ENCODE assay signal across 24 cellular contexts in genomic region chr2:10599921-10600320, GRCh38.
DNase-seq lines count a peak whose midpoint lies in the region; ATAC-seq and TF ChIP-seq lines count a peak whose summit lies in the region.
"Had no signal": no experiment of that assay in that cellular context is flagged by ENCODE, and none has a peak within 500 bp of the region (broad histone marks: within the 10 kb centered on the region; RNA-seq: fewer than 3 reads in every experiment).

No MANE protein-coding gene starts in this region.

- no peaks in the 10 kb centered on the region for H3K27me3 ChIP-seq in CD4-positive, CD25-positive, alpha-beta regulatory T cell (ENCODE audit: control insufficient read depth, insufficient read depth, low read length)
- H3K27me3 ChIP-seq in PC-3 (ENCODE audit: low read length) (no peaks in the 10 kb centered on the region), parathyroid adenoma (ENCODE audit: control insufficient read depth, insufficient read depth, low read length) (no peaks in the 10 kb centered on the region), Karpas-422 (ENCODE audit: low read length) (no peaks in the 10 kb centered on the region)
- H3K27me3 ChIP-seq: MG63 had no signal

- H3K36me3 ChIP-seq in CD4-positive, CD25-positive, alpha-beta regulatory T cell (ENCODE audit: control insufficient read depth, insufficient read depth, low read length): peaks cover 70% of the 10 kb centered on the region
- H3K36me3 ChIP-seq in PC-3 (ENCODE audit: low read depth, low read length) (peaks cover 28% of the 10 kb centered on the region), parathyroid adenoma (ENCODE audit: control insufficient read depth, insufficient read depth, low read length) (no peaks in the 10 kb centered on the region), Karpas-422 (ENCODE audit: insufficient read depth, low read length) (peaks cover 4% of the 10 kb centered on the region; the same call in 1 of the 2 replicates)

- BruUV-seq in PC-3 (replicated peaks; lab: Mats Ljungman, UMichigan): no TSS peak

- ATAC-seq in CD4-positive, CD25-positive, alpha-beta regulatory T cell (ENCODE audit: low read depth in 2 of 2): no peak
- ATAC-seq in PC-3 (no peak), HG03039 (IDR thresholded peaks at IDR 0.05; ENCODE audit: unreplicated experiment) (no peak)

- H3F3A ChIP-seq in PC-3 (ENCODE audit: low read length, unreplicated experiment): peaks cover 14% of the 10 kb centered on the region

- no peak overlapping the region for H3K27ac ChIP-seq in CD4-positive, CD25-positive, alpha-beta regulatory T cell (ENCODE audit: insufficient read depth, low read length, poor library complexity, severe bottlenecking)
- H3K27ac ChIP-seq in PC-3 (ENCODE audit: low read length) (peak overlapping the region; percentile 90; the same call in 1 of the 2 replicates), parathyroid adenoma (peak overlapping the region; percentile 8), Karpas-422 (ENCODE audit: low read length) (no peak overlapping the region)
- H3K27ac ChIP-seq: RWPE1 had no signal

- POLR2A ChIA-PET in PC-3 (lab: Charles Lee; ENCODE audit: unreplicated experiment): no interaction called here

- no peaks in the 10 kb centered on the region for H3K27me3 Mint-ChIP-seq in CD4-positive, CD25-positive, alpha-beta regulatory T cell
- H3K27me3 Mint-ChIP-seq: CD8-positive, alpha-beta memory T cell had no signal

- no peaks in the 10 kb centered on the region for H3K9me3 Mint-ChIP-seq in CD4-positive, CD25-positive, alpha-beta regulatory T cell
- H3K9me3 Mint-ChIP-seq: CD8-positive, alpha-beta memory T cell had no signal

- no peaks in the 10 kb centered on the region for H3K4me1 ChIP-seq in CD4-positive, CD25-positive, alpha-beta regulatory T cell (ENCODE audit: control insufficient read depth, insufficient read depth, low read length, poor library complexity, severe bottlenecking)
- peaks cover 34% of the 10 kb centered on the region for H3K4me1 ChIP-seq in PC-3 (ENCODE audit: insufficient read depth, low read length)
- peaks cover 16% of the 10 kb centered on the region for H3K4me1 ChIP-seq in parathyroid adenoma
- H3K4me1 ChIP-seq in Karpas-422 (ENCODE audit: low read length): no peaks in the 10 kb centered on the region

- H3K4me2 ChIP-seq in PC-3 (ENCODE audit: low read length) (no peak overlapping the region), parathyroid adenoma (ENCODE audit: low read length) (peak overlapping the region; percentile 34), Karpas-422 (ENCODE audit: low read depth, low read length, poor library complexity, severe bottlenecking) (no peak overlapping the region)
- H3K4me2 ChIP-seq: SK-N-SH had no signal

- H4K20me1 ChIP-seq in PC-3 (ENCODE audit: low read length) (no peaks in the 10 kb centered on the region), Karpas-422 (ENCODE audit: insufficient read depth, low read depth, low read length) (no peaks in the 10 kb centered on the region)

- DNase-seq in CD4-positive, CD25-positive, alpha-beta regulatory T cell: no peak
- no peak for DNase-seq in PC-3
- peak; percentile 26 for DNase-seq in choroid plexus epithelial cell (ENCODE audit: low read depth)
- DNase-seq in pons (ENCODE audit: low spot score): no peak
- no peak for DNase-seq in Karpas-422
- DNase-seq: AML-193; C1 segment of cervical spinal cord; Calu3; CD8-positive, alpha-beta memory T cell; DMS153; Kasumi-1; MG63; NCI-H1417; NCI-H1694 treated with DMSO at 0.1 percent for 48 hours; NCI-H2081 treated with DMSO at 0.1 percent for 48 hours; NCI-H2171 treated with DMSO at 0.1 percent for 48 hours; NCI-H524 treated with DMSO at 0.1 percent for 48 hours; NCI-H82; OCI-M1; SIG-M5; SK-N-SH had no signal

- peaks cover 12% of the 10 kb centered on the region; the same call in 1 of the 2 replicates for H3K79me2 ChIP-seq in PC-3 (ENCODE audit: low read length)
- H3K79me2 ChIP-seq in parathyroid adenoma: no peaks in the 10 kb centered on the region
- H3K79me2 ChIP-seq in Karpas-422 (ENCODE audit: low read length): peaks cover 16% of the 10 kb centered on the region

- H3K9me3 ChIP-seq in CD4-positive, CD25-positive, alpha-beta regulatory T cell (ENCODE audit: control insufficient read depth in 2 of 2, low read length in 2 of 2): no peaks in the 10 kb centered on the region
- H3K9me3 ChIP-seq in PC-3 (ENCODE audit: low read length) (no peaks in the 10 kb centered on the region), parathyroid adenoma (ENCODE audit: control insufficient read depth, low read length) (no peaks in the 10 kb centered on the region), Karpas-422 (ENCODE audit: low read length) (no peaks in the 10 kb centered on the region)
- H3K9me3 ChIP-seq: MG63, SK-N-SH had no signal

- intact Hi-C loops in PC-3 (cut with micrococcal nuclease): loop anchor here (2.0 to 5.0 kb wide), 3 partner anchors 15 to 153 kb away; partner anchors contain the start of gene ODC1

- no peak for TF ChIP-seq CTCF in PC-3 (conservative IDR thresholded peaks at IDR 0.05; ENCODE audit: low read depth, low read length)
- TF ChIP-seq CTCF in choroid plexus epithelial cell (conservative IDR thresholded peaks at IDR 0.05; ENCODE audit: low read depth, low read length): no peak
- TF ChIP-seq CTCF in parathyroid adenoma (IDR thresholded peaks at IDR 0.05): no peak

- H3K4me3 Mint-ChIP-seq in CD4-positive, CD25-positive, alpha-beta regulatory T cell: no peak overlapping the region
- H3K4me3 Mint-ChIP-seq: CD8-positive, alpha-beta memory T cell had no signal

- peaks cover 0 to 3% (median 1%) of the 10 kb centered on the region in 4 donors for H3K4me1 Mint-ChIP-seq in CD4-positive, CD25-positive, alpha-beta regulatory T cell

- CTCF ChIA-PET in PC-3 (lab: Charles Lee): interaction anchor here (0.7 to 1.0 kb wide), 2 partner anchors 60 to 320 kb away, joined by 3 read pairs; no protein-coding TSS in a partner anchor

- H3K27ac Mint-ChIP-seq in CD4-positive, CD25-positive, alpha-beta regulatory T cell: peak overlapping the region in 2 of 3 donors; percentile 35 to 82

- no peaks in the 10 kb centered on the region for H3K9me2 ChIP-seq in PC-3 (replicated peaks; ENCODE audit: low read length)
- no peaks in the 10 kb centered on the region for H3K9me2 ChIP-seq in Karpas-422 (replicated peaks; ENCODE audit: insufficient read depth, low read length)
- H3K9me2 ChIP-seq: SK-N-SH had no signal

- peaks cover 53% of the 10 kb centered on the region for H3K36me3 Mint-ChIP-seq in CD4-positive, CD25-positive, alpha-beta regulatory T cell

- H2AFZ ChIP-seq in PC-3 (ENCODE audit: low read length) (no peak overlapping the region), parathyroid adenoma (no peak overlapping the region), Karpas-422 (ENCODE audit: low read length) (no peak overlapping the region)

- no peak overlapping the region for H3K4me3 ChIP-seq in CD4-positive, CD25-positive, alpha-beta regulatory T cell (ENCODE audit: low read depth, low read length)
- no peak overlapping the region for H3K4me3 ChIP-seq in PC-3 (ENCODE audit: low read length)
- H3K4me3 ChIP-seq in choroid plexus epithelial cell (ENCODE audit: low read depth, low read length): no peak overlapping the region
- H3K4me3 ChIP-seq in parathyroid adenoma (ENCODE audit: low read depth, low read length): no peak overlapping the region
- no peak overlapping the region for H3K4me3 ChIP-seq in Karpas-422 (ENCODE audit: low read length)
- H3K4me3 ChIP-seq: MG63 had no signal

- H3K9ac ChIP-seq in PC-3 (ENCODE audit: low read length) (no peak overlapping the region), parathyroid adenoma (no peak overlapping the region), Karpas-422 (ENCODE audit: low read length) (no peak overlapping the region)
- H3K9ac ChIP-seq: SK-N-SH had no signal

Comparison
In these comparisons a context has a peak if more than half of its experiments do, and no peak if none do; other contexts are left out.
1. H3K27ac ChIP-seq: peak in PC-3 (single experiment) and parathyroid adenoma (single experiment); none in CD4-positive, CD25-positive, alpha-beta regulatory T cell (single experiment) and Karpas-422 (single experiment).